7 cellular contexts compared by ENCODE assay signal in the genomic region with DNA sequence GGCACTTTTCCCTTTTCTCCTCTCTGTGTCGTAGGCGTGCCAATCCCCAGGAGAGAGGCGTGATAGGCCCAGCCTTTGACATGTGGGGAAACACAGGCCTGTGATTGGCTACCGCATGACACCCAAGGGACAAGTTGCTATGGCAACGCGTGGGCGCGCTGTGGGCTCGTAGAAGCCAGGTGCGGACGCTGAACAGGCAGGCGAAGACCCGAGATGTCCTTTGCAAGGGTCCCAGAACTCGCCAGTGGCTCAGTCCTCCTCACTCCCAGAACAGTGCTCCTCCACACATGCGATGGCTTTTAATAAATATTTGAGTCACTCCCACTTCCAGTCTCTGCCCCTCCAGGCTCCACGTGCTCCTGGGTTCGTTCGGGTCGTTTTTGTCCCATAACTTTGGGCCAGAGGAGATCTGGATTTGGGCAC.
DNase-seq lines count a peak whose midpoint lies in the region; ATAC-seq lines count a peak whose summit lies in the region.

No MANE protein-coding gene starts in this region.

- DNase-seq in NCI-H2196 treated with DMSO at 0.1 percent for 48 hours (lab: John Stamatoyannopoulos, UW; ENCODE audit: unreplicated experiment), result peak; percentile 54
- DNase-seq in central memory CD4-positive, alpha-beta T cell, result peak; percentile 80
- peak; percentile 92 for DNase-seq in iris pigment epithelial cell (ENCODE audit: low read depth)
- peak; percentile 86 for DNase-seq in stimulated activated CD4-positive, alpha-beta T cell treated with anti-CD3 and anti-CD28 coated beads, Interleukin-12 subunit alpha, Interleukin-12 subunit beta, amount 100 ng/mL, for 4 hours

- peak; percentile 72 for ATAC-seq in GM18858 (IDR thresholded peaks at IDR 0.05; ENCODE audit: unreplicated experiment)
- peak; percentile 83 for ATAC-seq in HG03066 (IDR thresholded peaks at IDR 0.05; ENCODE audit: low read depth, unreplicated experiment)
- peak; percentile 97 to 99 for ATAC-seq in activated CD4-positive, CD25-positive, alpha-beta regulatory T cell treated with anti-CD3 and anti-CD28 coated beads, Interleukin-2, amount 50 U/mL, for 24 hours

Comparison
In these comparisons a context has a peak if more than half of its experiments do, and no peak if none do; other contexts are left out.
1. Peak in every context shown above with its lines: DNase-seq and ATAC-seq.